12 cellular contexts compared by ENCODE assay signal in genomic region chr17:1493291-1493980, GRCh38. TPM values are rescaled to one million over a fixed set of nuclear protein-coding genes. Genes with fewer than 3 reads are reported as not detected.
DNase-seq lines count a peak whose midpoint lies in the region; ATAC-seq and TF ChIP-seq lines count a peak whose summit lies in the region.
"Had no signal": no experiment of that assay in that cellular context is flagged by ENCODE, and none has a peak within 500 bp of the region (broad histone marks: within the 10 kb centered on the region; RNA-seq: fewer than 3 reads in every experiment).

No MANE protein-coding gene starts in this region.

- H3K9me3 Mint-ChIP-seq in activated naive CD4-positive, alpha-beta T cell treated with anti-CD3 and anti-CD28 coated beads, Interleukin-2, amount 50 U/mL, for 24 hours, result no peaks in the 10 kb centered on the region
- H3K9me3 Mint-ChIP-seq in activated naive CD4-positive, alpha-beta T cell treated with anti-CD3 and anti-CD28 coated beads, Interleukin-2, amount 50 U/mL, for 72 hours, result no peaks in the 10 kb centered on the region
- H3K9me3 Mint-ChIP-seq in endodermal cell, result no peaks in the 10 kb centered on the region
- H3K9me3 Mint-ChIP-seq in naive B cell, result no peaks in the 10 kb centered on the region
- H3K9me3 Mint-ChIP-seq in type B pancreatic cell, result no peaks in the 10 kb centered on the region

- H3K4me1 ChIP-seq in endodermal cell (ENCODE audit: control insufficient read depth, insufficient read depth, low read length) (no peaks in the 10 kb centered on the region), body of pancreas (peaks cover 41% of the 10 kb centered on the region)

- intact Hi-C loops in body of pancreas (cut with DNase I), result no loop called here

- TF ChIP-seq CTCF in endodermal cell (conservative IDR thresholded peaks at IDR 0.05), result no peak
- TF ChIP-seq CTCF in type B pancreatic cell (conservative IDR thresholded peaks at IDR 0.05), result no peak
- TF ChIP-seq CTCF in body of pancreas (IDR thresholded peaks at IDR 0.05), result no peak

- H3K9me3 ChIP-seq in endodermal cell (ENCODE audit: control insufficient read depth, low read length) (no peaks in the 10 kb centered on the region), body of pancreas (no peaks in the 10 kb centered on the region)

- no peak overlapping the region for H3K9ac ChIP-seq in endodermal cell (ENCODE audit: extremely low read depth, low read length, poor library complexity, severe bottlenecking)

- DNase-seq in activated naive CD4-positive, alpha-beta T cell treated with anti-CD3 and anti-CD28 coated beads, Interleukin-2, amount 50 U/mL, for 72 hours (ENCODE audit: low spot score in 2 of 2), result no peak
- DNase-seq in endodermal cell (no peak), naive B cell (no peak), type B pancreatic cell (ENCODE audit: extremely low spot score, unreplicated experiment) (no peak), KG1 (lab: John Stamatoyannopoulos, UW) (no peak), body of pancreas (no peak)
- DNase-seq: activated effector memory CD4-positive, alpha-beta T cell treated with Interleukin-2 at 50 U/mL for 16 hours; NCI-H526 treated with DMSO at 0.1 percent for 48 hours; stimulated activated CD4-positive, alpha-beta T cell treated with anti-CD3 and anti-CD28 coated beads, Interleukin-2, amount 100 ng/mL, for 24 hours had no signal

- H3K27ac ChIP-seq in endodermal cell (ENCODE audit: low read depth, low read length), result no peak overlapping the region
- H3K27ac ChIP-seq in body of pancreas, result peak overlapping the region in 2 of 4 donors; percentile 72 to 83
- H3K27ac ChIP-seq: epithelial cell of prostate had no signal

- WGBS in endodermal cell (ENCODE audit: insufficient coverage in 1 of 2, insufficient read length in 1 of 2), 2 experiments, result 80 to 81% methylated on average over 11 to 23 of the region's 23 CpGs
- WGBS in body of pancreas, 2 donors, result 63 to 73% methylated on average over 16 to 23 of the region's 23 CpGs

- no peak for ATAC-seq in activated naive CD4-positive, alpha-beta T cell treated with anti-CD3 and anti-CD28 coated beads, Interleukin-2, amount 50 U/mL, for 72 hours
- ATAC-seq in naive B cell (ENCODE audit: low read depth in 2 of 2) (no peak), body of pancreas (no peak), HG03135 (IDR thresholded peaks at IDR 0.05; ENCODE audit: unreplicated experiment) (no peak)

- H3K4me1 Mint-ChIP-seq in activated naive CD4-positive, alpha-beta T cell treated with anti-CD3 and anti-CD28 coated beads, Interleukin-2, amount 50 U/mL, for 24 hours, result peaks cover 31% of the 10 kb centered on the region
- H3K4me1 Mint-ChIP-seq in endodermal cell (peaks cover 19% of the 10 kb centered on the region), naive B cell (peaks cover 14 to 48% (median 33%) of the 10 kb centered on the region in 3 donors), type B pancreatic cell (ENCODE audit: unreplicated experiment) (peaks cover 21% of the 10 kb centered on the region)

- H3K36me3 ChIP-seq in endodermal cell (ENCODE audit: control insufficient read depth, insufficient read depth, low read length) (no peaks in the 10 kb centered on the region), body of pancreas (replicated peaks in 1 of 2; ENCODE audit: insufficient read depth in 1 of 2, low read depth in 2 of 2) (no peaks in the 10 kb centered on the region)

- H3K4me3 Mint-ChIP-seq in activated naive CD4-positive, alpha-beta T cell treated with anti-CD3 and anti-CD28 coated beads, Interleukin-2, amount 50 U/mL, for 24 hours, result peak overlapping the region; percentile 62
- H3K4me3 Mint-ChIP-seq in endodermal cell (peak overlapping the region; percentile 84), naive B cell (peak overlapping the region in 7 of 8 donors; percentile 17 to 88 (median 51)), type B pancreatic cell (peak overlapping the region; percentile 81)

- H3K36me3 Mint-ChIP-seq in activated naive CD4-positive, alpha-beta T cell treated with anti-CD3 and anti-CD28 coated beads, Interleukin-2, amount 50 U/mL, for 24 hours, result no peaks in the 10 kb centered on the region
- H3K36me3 Mint-ChIP-seq in activated naive CD4-positive, alpha-beta T cell treated with anti-CD3 and anti-CD28 coated beads, Interleukin-2, amount 50 U/mL, for 72 hours, result no peaks in the 10 kb centered on the region
- peaks cover 4% of the 10 kb centered on the region for H3K36me3 Mint-ChIP-seq in endodermal cell (ENCODE audit: low read depth)
- H3K36me3 Mint-ChIP-seq in naive B cell, result no peaks in the 10 kb centered on the region
- H3K36me3 Mint-ChIP-seq in type B pancreatic cell, result no peaks in the 10 kb centered on the region

- H3K27me3 Mint-ChIP-seq in activated naive CD4-positive, alpha-beta T cell treated with anti-CD3 and anti-CD28 coated beads, Interleukin-2, amount 50 U/mL, for 24 hours, result no peaks in the 10 kb centered on the region
- H3K27me3 Mint-ChIP-seq in endodermal cell (ENCODE audit: insufficient read depth) (peaks cover 8% of the 10 kb centered on the region), naive B cell (no peaks in the 10 kb centered on the region), type B pancreatic cell (no peaks in the 10 kb centered on the region)

- no peak for TF ChIP-seq POLR2A in body of pancreas (IDR thresholded peaks at IDR 0.05)

- H3K27me3 ChIP-seq in endodermal cell (ENCODE audit: control insufficient read depth, insufficient read depth, low read length, poor library complexity, severe bottlenecking), result no peaks in the 10 kb centered on the region
- no peaks in the 10 kb centered on the region for H3K27me3 ChIP-seq in body of pancreas

- no peak overlapping the region for H3K27ac Mint-ChIP-seq in activated naive CD4-positive, alpha-beta T cell treated with anti-CD3 and anti-CD28 coated beads, Interleukin-2, amount 50 U/mL, for 24 hours
- no peak overlapping the region for H3K27ac Mint-ChIP-seq in activated naive CD4-positive, alpha-beta T cell treated with anti-CD3 and anti-CD28 coated beads, Interleukin-2, amount 50 U/mL, for 72 hours
- H3K27ac Mint-ChIP-seq in endodermal cell (no peak overlapping the region), naive B cell (peak overlapping the region in 3 of 6 donors; percentile 22 to 89 (median 82)), type B pancreatic cell (peak overlapping the region; percentile 43)

- H3K4me3 ChIP-seq in endodermal cell (ENCODE audit: low read length) (no peak overlapping the region), body of pancreas (no peak overlapping the region)

RNA-seq across cellular contexts. Expression of gene MYO1C, which starts 0.9 kb away (rescaled TPM):
- total RNA-seq in activated naive CD4-positive, alpha-beta T cell treated with anti-CD3 and anti-CD28 coated beads, Interleukin-2, amount 50 U/mL, for 72 hours, result 10 to 100 TPM; 10.6 to 32.2 TPM
- total RNA-seq in endodermal cell (10 to 100 TPM; 75.5 to 90.0 TPM), type B pancreatic cell (ENCODE audit: low replicate concordance) (73.6 and 132 TPM in 2 replicates), body of pancreas (10 to 100 TPM; 77.3 to 94.6 TPM)
- polyA plus RNA-seq in endodermal cell (2013, experiment 1 of 2), result 32.2 TPM
- 32.5 TPM for polyA plus RNA-seq in endodermal cell (2013, experiment 2 of 2)
- polyA plus RNA-seq in naive B cell (ENCODE audit: low read depth in 6 of 6), result 10 to 100 TPM; 12.0 to 32.5 (median 21.4) TPM

RNA-seq across cellular contexts. Expression of gene INPP5K, which starts 23.0 kb away (rescaled TPM):
- 10 to 100 TPM; 20.7 to 35.1 TPM for total RNA-seq in activated naive CD4-positive, alpha-beta T cell treated with anti-CD3 and anti-CD28 coated beads, Interleukin-2, amount 50 U/mL, for 72 hours
- total RNA-seq in endodermal cell (10 to 100 TPM; 22.2 to 30.0 TPM), type B pancreatic cell (ENCODE audit: low replicate concordance) (21.2 and 29.7 TPM in 2 replicates), body of pancreas (10 to 100 TPM; 26.4 to 34.2 TPM)
- polyA plus RNA-seq in endodermal cell (2013, experiment 1 of 2), result 21.5 TPM
- 19.5 TPM for polyA plus RNA-seq in endodermal cell (2013, experiment 2 of 2)
- 100 to 1,000 TPM in 1 of 6 donors, 10 to 100 TPM in 5; 57.0 to 102 (median 61.1) TPM for polyA plus RNA-seq in naive B cell (ENCODE audit: low read depth in 6 of 6)

RNA-seq across cellular contexts. Expression of gene CRK, which starts 37.4 kb away (rescaled TPM):
- total RNA-seq in activated naive CD4-positive, alpha-beta T cell treated with anti-CD3 and anti-CD28 coated beads, Interleukin-2, amount 50 U/mL, for 72 hours, result 10 to 100 TPM; 12.5 to 17.7 TPM
- 10 to 100 TPM; 50.5 to 52.3 TPM for total RNA-seq in endodermal cell
- 44.9 TPM for polyA plus RNA-seq in endodermal cell (2013, experiment 1 of 2)
- 43.6 TPM for polyA plus RNA-seq in endodermal cell (2013, experiment 2 of 2)
- 10 to 100 TPM; 28.1 to 34.6 (median 32.3) TPM for polyA plus RNA-seq in naive B cell (ENCODE audit: low read depth in 6 of 6)
- total RNA-seq in type B pancreatic cell (ENCODE audit: low replicate concordance), result 49.5 and 53.6 TPM in 2 replicates
- 10 to 100 TPM; 27.7 to 35.5 TPM for total RNA-seq in body of pancreas
